Comparison of ENCODE assay signal across 15 cellular contexts in the genomic region with DNA sequence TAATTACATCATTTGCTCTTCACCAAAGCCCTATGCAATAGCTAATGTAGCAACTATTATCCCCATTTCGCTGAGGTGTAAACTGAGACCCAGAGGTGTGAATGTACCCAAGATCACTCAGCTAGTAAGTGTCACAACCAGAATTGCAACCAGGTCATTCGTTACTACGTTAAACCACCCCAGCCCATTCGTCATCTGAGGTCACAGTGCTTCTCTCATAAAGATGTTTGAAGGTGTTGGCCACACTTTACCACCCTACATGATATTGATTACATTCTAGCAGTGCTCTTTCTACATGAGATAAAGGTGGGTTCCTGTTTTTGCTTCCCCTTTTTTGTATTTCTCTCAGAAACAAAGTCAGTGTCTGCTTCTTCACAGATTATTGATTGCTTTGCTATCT.
"Had no signal": no experiment of that assay in that cellular context is flagged by ENCODE, and none has a peak within 500 bp of the region (broad histone marks: within the 10 kb centered on the region; RNA-seq: fewer than 3 reads in every experiment).

No MANE protein-coding gene starts in this region.

- H3K9me3 ChIP-seq: breast epithelium, mucosa of descending colon, stomach, uterus had no signal

- H3K36me3 Mint-ChIP-seq: immature natural killer cell had no signal

- H3K36me3 ChIP-seq: breast epithelium, stomach, uterus, WERI-Rb-1 had no signal

- ATAC-seq: activated CD8-positive, alpha-beta T cell treated with anti-CD3 and anti-CD28 coated beads, Interleukin-2, amount 10 ng/mL, durations not matched to agents 7 days and 5 days; left colon; mucosa of descending colon had no signal

- H3K4me3 ChIP-seq: breast epithelium, mucosa of descending colon, stomach, uterus had no signal

- H3K4me3 Mint-ChIP-seq: activated CD8-positive, alpha-beta T cell treated with anti-CD3 and anti-CD28 coated beads, Interleukin-2, amount 10 ng/mL, durations not matched to agents 7 days and 5 days; activated T-helper 1 cell treated with anti-CD3 and anti-CD28 coated beads, Interleukin-12 subunit alpha, Interleukin-12 subunit beta, Interleukin-2, Interleukin-4 antibody, amounts not matched to agents 30 ng/mL and 10 ng/mL and 1 ng/mL, durations not matched to agents 14 hours and 24 hours and 36 hours; immature natural killer cell; T-helper 2 cell treated with Interferon-gamma antibody and Interleukin-4, amounts not matched to agents 5 μg/mL and 100 μg/mL, for 36 hours had no signal

- H3K27me3 ChIP-seq: breast epithelium, stomach, uterus had no signal

- H3K27ac Mint-ChIP-seq: activated CD8-positive, alpha-beta T cell treated with anti-CD3 and anti-CD28 coated beads, Interleukin-2, amount 10 ng/mL, durations not matched to agents 7 days and 5 days; activated T-helper 1 cell treated with anti-CD3 and anti-CD28 coated beads, Interleukin-12 subunit alpha, Interleukin-12 subunit beta, Interleukin-2, Interleukin-4 antibody, amounts not matched to agents 30 ng/mL and 10 ng/mL and 1 ng/mL, durations not matched to agents 14 hours and 24 hours and 36 hours; immature natural killer cell; T-helper 2 cell treated with Interferon-gamma antibody and Interleukin-4, amounts not matched to agents 5 μg/mL and 100 μg/mL, for 36 hours had no signal

- H3K4me1 ChIP-seq: breast epithelium, stomach, uterus had no signal

- DNase-seq: activated CD4-positive, alpha-beta T cell treated with anti-CD3 and anti-CD28 coated beads for 48 hours; activated CD8-positive, alpha-beta T cell treated with anti-CD3 and anti-CD28 coated beads, Interleukin-2, amount 10 ng/mL, durations not matched to agents 7 days and 5 days; activated naive CD4-positive, alpha-beta T cell; aorta; immature natural killer cell; left colon; mammary epithelial cell; mucosa of descending colon; stimulated activated CD4-positive, alpha-beta T cell treated with anti-CD3 and anti-CD28 coated beads, Interleukin-2, amount 100 ng/mL, for 48 hours; stomach; uterus; WERI-Rb-1 had no signal

- H3K27ac ChIP-seq: breast epithelium, stomach, uterus, WERI-Rb-1 had no signal

- H3K9me3 Mint-ChIP-seq: activated T-helper 1 cell treated with anti-CD3 and anti-CD28 coated beads, Interleukin-12 subunit alpha, Interleukin-12 subunit beta, Interleukin-2, Interleukin-4 antibody, amounts not matched to agents 30 ng/mL and 10 ng/mL and 1 ng/mL, durations not matched to agents 14 hours and 24 hours and 36 hours; immature natural killer cell; T-helper 2 cell treated with Interferon-gamma antibody and Interleukin-4, amounts not matched to agents 5 μg/mL and 100 μg/mL, for 36 hours had no signal
